27 cellular contexts compared by ENCODE assay signal in genomic region chr5:181024245-181025029, GRCh38. TPM values are rescaled to one million over a fixed set of nuclear protein-coding genes. Genes with fewer than 3 reads are reported as not detected.
DNase-seq lines count a peak whose midpoint lies in the region; ATAC-seq, FAIRE-seq and TF ChIP-seq lines count a peak whose summit lies in the region.
"Had no signal": no experiment of that assay in that cellular context is flagged by ENCODE, and none has a peak within 500 bp of the region (broad histone marks: within the 10 kb centered on the region; RNA-seq: fewer than 3 reads in every experiment).

No MANE protein-coding gene starts in this region.

- H4K20me1 ChIP-seq in SK-N-SH (ENCODE audit: insufficient read depth), result no peaks in the 10 kb centered on the region

- no peak overlapping the region for H3K9ac ChIP-seq in SK-N-SH

- CTCF ChIA-PET in RWPE1 (lab: Yijun Ruan, JAX), result interaction anchor here (0.9 kb wide), 1 partner anchor 64 kb away, joined by 3 read pairs; no protein-coding TSS in a partner anchor
- CTCF ChIA-PET in SK-N-SH (lab: Yijun Ruan, JAX), result no interaction called here

- H3K4me3 ChIP-seq in pancreas (no peak overlapping the region), SK-N-SH (ENCODE audit: low read depth in 2 of 2, low read length in 1 of 2) (no peak overlapping the region)
- H3K4me3 ChIP-seq: PC-9 had no signal

- TF ChIP-seq CTCF in RWPE1 (conservative IDR thresholded peaks at IDR 0.05; ENCODE audit: low read depth) (no peak), pancreas (IDR thresholded peaks at IDR 0.05) (no peak), SK-N-SH (IDR thresholded peaks at IDR 0.05) (no peak)

- intact Hi-C loops in pancreas (cut with DNase I), result no loop called here

- H3K4me1 ChIP-seq in pancreas (no peaks in the 10 kb centered on the region), SK-N-SH (ENCODE audit: control insufficient read depth in 1 of 2, insufficient read depth in 2 of 2, low read depth in 1 of 2, low read length in 1 of 2) (no peaks in the 10 kb centered on the region)

- POLR2A ChIA-PET in RWPE1 (lab: Yijun Ruan, JAX; ENCODE audit: low non-redundant PET), result no interaction called here
- POLR2A ChIA-PET in SK-N-SH (lab: Yijun Ruan, JAX), result no interaction called here

- no peak overlapping the region for H3K4me2 ChIP-seq in SK-N-SH
- H3K4me2 ChIP-seq: PC-9 had no signal

- WGBS in pancreas, 2 donors, result 22 to 45% methylated on average over 1 of the region's 1 CpG
- WGBS in SK-N-SH (ENCODE audit: low lambda C conversion rate), result 0% methylated on average over 1 of the region's 1 CpG

- DNase-seq in NCI-H1694 (lab: John Stamatoyannopoulos, UW) (peak; percentile 44), RWPE1 (ENCODE audit: low spot score) (peak; percentile 50), pancreas (peak in 2 of 6 donors; percentile 35 to 39), SK-N-SH (no peak)
- DNase-seq: ACHN; C1 segment of cervical spinal cord; CD8-positive, alpha-beta memory T cell; DND-41; H7; HFFc6; IMR-90; MM.1S; NCI-H1092 treated with DMSO at 0.1 percent for 48 hours; NCI-H146; NCI-H2081 treated with DMSO at 0.1 percent for 48 hours; NCI-H524; NCI-H82; PC-9; SW 1271 had no signal

- no peaks in the 10 kb centered on the region for H3K79me2 ChIP-seq in SK-N-SH (ENCODE audit: insufficient read depth)

- H2AFZ ChIP-seq in SK-N-SH (ENCODE audit: low read depth), result no peak overlapping the region
- H2AFZ ChIP-seq: PC-9 had no signal

- H3K36me3 ChIP-seq in pancreas (no peaks in the 10 kb centered on the region), SK-N-SH (replicated peaks in 1 of 2; ENCODE audit: control insufficient read depth in 1 of 2, insufficient read depth in 2 of 2, low read length in 1 of 2) (no peaks in the 10 kb centered on the region)

- ATAC-seq in esophagus mucosa (peak; percentile 99), pancreas (peak in 3 of 4 donors; percentile 51 to 68 (median 58)), HG03175 (IDR thresholded peaks at IDR 0.05; ENCODE audit: unreplicated experiment) (no peak), HG03521 (IDR thresholded peaks at IDR 0.05; ENCODE audit: unreplicated experiment) (no peak)

- FAIRE-seq in pancreas (lab: Jason Lieb, UNC), result no peak
- FAIRE-seq: D721Med, HTR-8/SVneo had no signal

- H3F3A ChIP-seq in SK-N-SH (replicated peaks; ENCODE audit: insufficient read depth), result no peaks in the 10 kb centered on the region

- H3K27ac ChIP-seq in RWPE1, result 0 out of 2 replicates have a peak overlapping the region, but pooled peaks have one; percentile 6
- H3K27ac ChIP-seq in pancreas, result no peak overlapping the region
- H3K27ac ChIP-seq in SK-N-SH (ENCODE audit: low read depth in 2 of 2, low read length in 1 of 2), result no peak overlapping the region
- H3K27ac ChIP-seq: HL-60, PC-9 had no signal

- no peak for TF ChIP-seq RAD21 in SK-N-SH (IDR thresholded peaks at IDR 0.05; ENCODE audit: low read length)

- H3K9me3 ChIP-seq in pancreas (no peaks in the 10 kb centered on the region), SK-N-SH (no peaks in the 10 kb centered on the region)

- no peak for TF ChIP-seq EP300 in SK-N-SH (IDR thresholded peaks at IDR 0.05; ENCODE audit: borderline replicate concordance in 1 of 2, low read depth in 1 of 2, low read length in 1 of 2)

- H3K9me2 ChIP-seq in SK-N-SH, result no peaks in the 10 kb centered on the region

- H3K27me3 ChIP-seq in pancreas (no peaks in the 10 kb centered on the region), SK-N-SH (ENCODE audit: insufficient read depth) (no peaks in the 10 kb centered on the region)

TF ChIP-seq in SK-N-SH, 30 proteins besides CTCF, POLR2A, EP300 and RAD21:
- TF ChIP-seq SIN3A (IDR thresholded peaks at IDR 0.05; ENCODE audit: borderline replicate concordance, low read depth, low read length), result no peak
- TF ChIP-seq, protein P1, sequence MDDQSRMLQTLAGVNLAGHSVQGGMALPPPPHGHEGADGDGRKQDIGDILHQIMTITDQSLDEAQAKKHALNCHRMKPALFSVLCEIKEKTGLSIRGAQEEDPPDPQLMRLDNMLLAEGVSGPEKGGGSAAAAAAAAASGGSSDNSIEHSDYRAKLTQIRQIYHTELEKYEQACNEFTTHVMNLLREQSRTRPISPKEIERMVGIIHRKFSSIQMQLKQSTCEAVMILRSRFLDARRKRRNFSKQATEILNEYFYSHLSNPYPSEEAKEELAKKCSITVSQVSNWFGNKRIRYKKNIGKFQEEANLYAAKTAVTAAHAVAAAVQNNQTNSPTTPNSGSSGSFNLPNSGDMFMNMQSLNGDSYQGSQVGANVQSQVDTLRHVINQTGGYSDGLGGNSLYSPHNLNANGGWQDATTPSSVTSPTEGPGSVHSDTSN (IDR thresholded peaks at IDR 0.05), result no peak
- TF ChIP-seq FOSL2 (IDR thresholded peaks at IDR 0.05; ENCODE audit: borderline replicate concordance, low read depth), result no peak

RNA-seq across cellular contexts. Expression of gene BTNL9, which starts 15.6 kb away (rescaled TPM):
- total RNA-seq in esophagus mucosa (2.5 TPM), pancreas (10 to 100 TPM in 1 of 6 donors, 1 to 10 TPM in 5; 2.7 to 21.2 (median 5.6) TPM)
- polyA plus RNA-seq in pancreas (10 to 100 TPM; 38.2 to 57.0 TPM), SK-N-SH (2012; rRNA removed) (not detected in 2 replicates)
- polyA plus RNA-seq in SK-N-SH (2012; cell fraction: cytosol; rRNA removed), result not detected in 2 replicates
- polyA plus RNA-seq in SK-N-SH (2012; cell fraction: nucleus; rRNA removed), result not detected in 2 replicates
- total RNA-seq: CD8-positive, alpha-beta memory T cell; HFFc6; IMR-90; PC-9 had no signal
- polyA plus RNA-seq: CD8-positive, alpha-beta memory T cell; IMR-90 had no signal

RNA-seq across cellular contexts. Expression of gene BTNL3, which starts 35.8 kb away (rescaled TPM):
- total RNA-seq in esophagus mucosa, result not detected
- under 1 TPM in 2 of 6 donors, not detected in 4; 0.09 to 0.14 TPM for total RNA-seq in pancreas
- polyA plus RNA-seq in pancreas, result under 1 TPM in 1 of 2 donors, not detected in 1; 0.14 TPM
- not detected in 2 replicates for polyA plus RNA-seq in SK-N-SH (2012; rRNA removed)
- not detected in 2 replicates for polyA plus RNA-seq in SK-N-SH (2012; cell fraction: cytosol; rRNA removed)
- polyA plus RNA-seq in SK-N-SH (2012; cell fraction: nucleus; rRNA removed), result not detected in 2 replicates
- total RNA-seq: CD8-positive, alpha-beta memory T cell; G401; H7; HFFc6; IMR-90; PC-9; SK-MEL-5 had no signal
- polyA plus RNA-seq: CD8-positive, alpha-beta memory T cell; IMR-90 had no signal

Comparison
In these comparisons a context has a peak if more than half of its experiments do, and no peak if none do; other contexts are left out.
1. ATAC-seq: peak in esophagus mucosa (single experiment) and pancreas (3 of 4); none in HG03175 (single experiment) and HG03521 (single experiment).